26 cellular contexts compared by ENCODE assay signal in genomic region chr6:38177885-38178583, GRCh38.
DNase-seq lines count a peak whose midpoint lies in the region; ATAC-seq and TF ChIP-seq lines count a peak whose summit lies in the region.
"Had no signal": no experiment of that assay in that cellular context is flagged by ENCODE, and none has a peak within 500 bp of the region (broad histone marks: within the 10 kb centered on the region; RNA-seq: fewer than 3 reads in every experiment).

No MANE protein-coding gene starts in this region.

- H2AK9ac ChIP-seq in IMR-90 (replicated peaks; ENCODE audit: low read depth, low read length, poor library complexity) = peak overlapping the region; percentile 46

- H3K4me2 ChIP-seq in IMR-90 (ENCODE audit: low read depth, low read length) = no peak overlapping the region

- H3K79me1 ChIP-seq in IMR-90 (ENCODE audit: low read depth in 1 of 2, low read length in 2 of 2) = no peaks in the 10 kb centered on the region; a peak in 2 of 4 replicates

- H4K20me1 ChIP-seq in IMR-90 (ENCODE audit: insufficient read depth, low read length) = no peaks in the 10 kb centered on the region; the same call in none of the 2 replicates

- POLR2A ChIA-PET in activated CD8-positive, alpha-beta T cell treated with anti-CD3 and anti-CD28 coated beads, Interleukin-2, amount 10 ng/mL, durations not matched to agents 7 days and 5 days (lab: Charles Lee) = no interaction called here
- POLR2A ChIA-PET in activated CD8-positive, alpha-beta T cell treated with anti-CD3 and anti-CD28 coated beads for 36 hours (lab: Charles Lee) = interaction anchor here (1.1 kb wide), 1 partner anchor 34 kb away, joined by 3 read pairs; no protein-coding TSS in a partner anchor
- POLR2A ChIA-PET in IMR-90 (lab: Charles Lee; ENCODE audit: unreplicated experiment) = no interaction called here

- no peaks in the 10 kb centered on the region for H3K4me1 ChIP-seq in IMR-90 (ENCODE audit: control insufficient read depth, insufficient read depth, low read length)
- no peaks in the 10 kb centered on the region for H3K4me1 ChIP-seq in sigmoid colon
- H3K4me1 ChIP-seq: esophagus muscularis mucosa, lower lobe of right lung had no signal

- H2BK15ac ChIP-seq in IMR-90 (ENCODE audit: low read depth, low read length) = no peak overlapping the region

- no peak overlapping the region for H2BK20ac ChIP-seq in IMR-90 (ENCODE audit: low read depth, low read length)

- H4K5ac ChIP-seq in IMR-90 (ENCODE audit: low read depth, low read length) = no peak overlapping the region

- no peak overlapping the region for H3K18ac ChIP-seq in IMR-90 (ENCODE audit: low read depth, low read length)

- no peak overlapping the region for H3K4me3 Mint-ChIP-seq in activated CD8-positive, alpha-beta T cell treated with anti-CD3 and anti-CD28 coated beads, Interleukin-2, amount 10 ng/mL, durations not matched to agents 7 days and 5 days
- no peak overlapping the region for H3K4me3 Mint-ChIP-seq in activated CD8-positive, alpha-beta T cell treated with anti-CD3 and anti-CD28 coated beads for 36 hours
- H3K4me3 Mint-ChIP-seq: activated T-cell treated with anti-CD3 and anti-CD28 coated beads, Interleukin-2, amount 50 U/mL, for 4 hours; B cell; stimulated activated naive CD8-positive, alpha-beta T cell treated with anti-CD3 and anti-CD28 coated beads, Interleukin-15, amount 100 ng/mL, for 72 hours; T-helper 1 cell treated with Interleukin-12 subunit alpha and Interleukin-12 subunit beta and Interleukin-4 antibody, amounts not matched to agents 30 μg/mL and 1 μg/mL, for 36 hours had no signal

- H3K14ac ChIP-seq in IMR-90 (replicated peaks; ENCODE audit: low read depth, low read length) = no peak overlapping the region

- TF ChIP-seq RAD21 in IMR-90 (IDR thresholded peaks at IDR 0.05; ENCODE audit: low read length) = no peak

- WGBS in IMR-90 (ENCODE audit: extremely low coverage in 2 of 2, insufficient read length in 1 of 2), 2 experiments = 98% methylated on average over 10 of the region's 14 CpGs; no CpG with 5 or more reads in 1 of the 2 experiments
- whole genome bisulfite sequencing in sigmoid colon, 2 donors = 81 to 90% methylated on average over 14 of the region's 14 CpGs

- no peak overlapping the region for H3K4ac ChIP-seq in IMR-90 (ENCODE audit: low read depth, low read length)

- no peak for TF ChIP-seq POLR2A in IMR-90 (IDR thresholded peaks at IDR 0.05; ENCODE audit: low read depth, low read length)
- TF ChIP-seq POLR2A in sigmoid colon (IDR thresholded peaks at IDR 0.05) = no peak

- H3K27ac Mint-ChIP-seq in activated CD8-positive, alpha-beta T cell treated with anti-CD3 and anti-CD28 coated beads, Interleukin-2, amount 10 ng/mL, durations not matched to agents 7 days and 5 days = peak overlapping the region; percentile 20
- no peak overlapping the region for H3K27ac Mint-ChIP-seq in activated CD8-positive, alpha-beta T cell treated with anti-CD3 and anti-CD28 coated beads for 36 hours
- H3K27ac Mint-ChIP-seq: B cell; T-helper 1 cell treated with Interleukin-12 subunit alpha and Interleukin-12 subunit beta and Interleukin-4 antibody, amounts not matched to agents 30 μg/mL and 1 μg/mL, for 36 hours had no signal

- no peak overlapping the region for H2BK120ac ChIP-seq in IMR-90 (ENCODE audit: low read depth, low read length)

- BruUV-seq in IMR-90 (replicated peaks; lab: Mats Ljungman, UMichigan) = no TSS peak

- in situ Hi-C loops in IMR-90 (cut with MboI; ENCODE audit: low sequenced_read_pairs) = no loop called here

- H3K4me3 ChIP-seq in IMR-90 (ENCODE audit: insufficient read depth, low read depth, low read length) = no peak overlapping the region
- no peak overlapping the region for H3K4me3 ChIP-seq in sigmoid colon
- no peak overlapping the region for H3K4me3 ChIP-seq in coronary artery
- H3K4me3 ChIP-seq: esophagus muscularis mucosa, gastrocnemius medialis, lower lobe of right lung had no signal

- DNase-seq in activated CD8-positive, alpha-beta T cell treated with anti-CD3 and anti-CD28 coated beads, Interleukin-2, amount 10 ng/mL, durations not matched to agents 7 days and 5 days = no peak
- no peak for DNase-seq in activated CD8-positive, alpha-beta T cell treated with anti-CD3 and anti-CD28 coated beads for 36 hours
- no peak for DNase-seq in IMR-90
- peak; percentile 50 for DNase-seq in islet precursor cell
- DNase-seq in sigmoid colon = peak; percentile 28
- no peak for DNase-seq in coronary artery (ENCODE audit: low spot score)
- no peak for DNase-seq in UCSD-AML1 (lab: John Stamatoyannopoulos, UW; ENCODE audit: unreplicated experiment)
- DNase-seq in NCI-H345 (lab: John Stamatoyannopoulos, UW) = no peak
- DNase-seq: activated CD4-positive, alpha-beta T cell treated with anti-CD3 and anti-CD28 coated beads, Interleukin-2, amount 50 U/mL, for 48 hours; activated T-cell treated with anti-CD3 and anti-CD28 coated beads, Interleukin-2, amount 50 U/mL, for 4 hours; effector CD8-positive, alpha-beta T cell; gastrocnemius medialis; GOT3; hypothalamus; KBM-7; lower lobe of right lung; NCI-H2171 treated with DMSO at 0.1 percent for 48 hours; stimulated activated CD4-positive, alpha-beta T cell treated with anti-CD3 and anti-CD28 coated beads, Interleukin-12 subunit alpha, Interleukin-12 subunit beta, amount 100 ng/mL, for 4 hours; stimulated activated CD4-positive, alpha-beta T cell treated with anti-CD3 and anti-CD28 coated beads, Interleukin-4, amount 100 ng/mL, for 4 hours; stimulated activated naive CD8-positive, alpha-beta T cell treated with anti-CD3 and anti-CD28 coated beads, Interleukin-15, amount 100 ng/mL, for 72 hours; trophoblast cell had no signal

- H3K36me3 Mint-ChIP-seq in activated CD8-positive, alpha-beta T cell treated with anti-CD3 and anti-CD28 coated beads, Interleukin-2, amount 10 ng/mL, durations not matched to agents 7 days and 5 days (ENCODE audit: low read depth) = no peaks in the 10 kb centered on the region
- no peaks in the 10 kb centered on the region for H3K36me3 Mint-ChIP-seq in activated CD8-positive, alpha-beta T cell treated with anti-CD3 and anti-CD28 coated beads for 36 hours (ENCODE audit: low read depth)
- H3K36me3 Mint-ChIP-seq: activated naive CD4-positive, alpha-beta T cell treated with anti-CD3 and anti-CD28 coated beads, Interleukin-2, amount 50 U/mL, for 72 hours had no signal

- H3K36me3 ChIP-seq in IMR-90 (ENCODE audit: control insufficient read depth, insufficient read depth, low read length) (peaks cover 2% of the 10 kb centered on the region; the same call in 1 of the 2 replicates), sigmoid colon (no peaks in the 10 kb centered on the region)
- H3K36me3 ChIP-seq: gastrocnemius medialis had no signal

- H3K9me3 ChIP-seq in IMR-90 (ENCODE audit: control insufficient read depth, insufficient read depth, low read length) = no peaks in the 10 kb centered on the region
- no peaks in the 10 kb centered on the region for H3K9me3 ChIP-seq in sigmoid colon
- H3K9me3 ChIP-seq: esophagus muscularis mucosa, gastrocnemius medialis, lower lobe of right lung had no signal

- peaks cover 3% of the 10 kb centered on the region; the same call in 1 of the 2 replicates for H3K9me1 ChIP-seq in IMR-90 (ENCODE audit: insufficient read depth, low read length)

- H3K27me3 ChIP-seq in IMR-90 (ENCODE audit: control insufficient read depth, insufficient read depth, low read length) (no peaks in the 10 kb centered on the region), sigmoid colon (no peaks in the 10 kb centered on the region)
- H3K27me3 ChIP-seq: esophagus muscularis mucosa, gastrocnemius medialis had no signal

- H3K23ac ChIP-seq in IMR-90 (ENCODE audit: low read depth, low read length) = no peak overlapping the region

- dilution Hi-C loops in IMR-90 (cut with HindIII; ENCODE audit: low sequenced_read_pairs, unreplicated experiment) = no loop called here

- no peak for TF ChIP-seq EP300 in sigmoid colon (IDR thresholded peaks at IDR 0.05)

- no peaks in the 10 kb centered on the region for H3K9me3 Mint-ChIP-seq in activated CD8-positive, alpha-beta T cell treated with anti-CD3 and anti-CD28 coated beads, Interleukin-2, amount 10 ng/mL, durations not matched to agents 7 days and 5 days (ENCODE audit: insufficient read depth)
- H3K9me3 Mint-ChIP-seq in activated CD8-positive, alpha-beta T cell treated with anti-CD3 and anti-CD28 coated beads for 36 hours = no peaks in the 10 kb centered on the region
- H3K9me3 Mint-ChIP-seq: activated naive CD4-positive, alpha-beta T cell treated with anti-CD3 and anti-CD28 coated beads, Interleukin-2, amount 50 U/mL, for 72 hours; activated T-cell treated with anti-CD3 and anti-CD28 coated beads, Interleukin-2, amount 50 U/mL, for 4 hours; stimulated activated naive CD8-positive, alpha-beta T cell treated with anti-CD3 and anti-CD28 coated beads, Interleukin-15, amount 100 ng/mL, for 72 hours; T-helper 1 cell treated with Interleukin-12 subunit alpha and Interleukin-12 subunit beta and Interleukin-4 antibody, amounts not matched to agents 30 μg/mL and 1 μg/mL, for 36 hours had no signal

- no peak overlapping the region for H3K56ac ChIP-seq in IMR-90 (ENCODE audit: extremely low read depth, insufficient read depth, low read length)

- H2AK5ac ChIP-seq in IMR-90 (ENCODE audit: low read depth, low read length) = no peak overlapping the region

- ATAC-seq in activated CD8-positive, alpha-beta T cell treated with anti-CD3 and anti-CD28 coated beads, Interleukin-2, amount 10 ng/mL, durations not matched to agents 7 days and 5 days = no peak
- no peak for ATAC-seq in activated CD8-positive, alpha-beta T cell treated with anti-CD3 and anti-CD28 coated beads for 36 hours
- no peak for ATAC-seq in IMR-90 (ENCODE audit: low read depth)
- ATAC-seq: activated naive CD4-positive, alpha-beta T cell treated with anti-CD3 and anti-CD28 coated beads, Interleukin-2, amount 50 U/mL, for 72 hours; activated T-cell treated with anti-CD3 and anti-CD28 coated beads, Interleukin-2, amount 50 U/mL, for 4 hours; gastrocnemius medialis; lower lobe of right lung; stimulated activated naive CD8-positive, alpha-beta T cell treated with anti-CD3 and anti-CD28 coated beads, Interleukin-15, amount 100 ng/mL, for 72 hours had no signal

- H4K8ac ChIP-seq in IMR-90 (ENCODE audit: low read depth in 2 of 2, low read length in 2 of 2) = no peak overlapping the region

- no peak overlapping the region for H2AFZ ChIP-seq in IMR-90 (replicated peaks; ENCODE audit: low read length, poor library complexity)

- CTCF ChIA-PET in activated CD8-positive, alpha-beta T cell treated with anti-CD3 and anti-CD28 coated beads, Interleukin-2, amount 10 ng/mL, durations not matched to agents 7 days and 5 days (lab: Charles Lee) = no interaction called here
- CTCF ChIA-PET in activated CD8-positive, alpha-beta T cell treated with anti-CD3 and anti-CD28 coated beads for 36 hours (lab: Charles Lee) = no interaction called here
- CTCF ChIA-PET in IMR-90 (lab: Yijun Ruan, JAX) = no interaction called here

- no peak for TF ChIP-seq CTCF in activated CD8-positive, alpha-beta T cell treated with anti-CD3 and anti-CD28 coated beads for 36 hours (IDR thresholded peaks at IDR 0.05)
- no peak for TF ChIP-seq CTCF in IMR-90 (conservative IDR thresholded peaks at IDR 0.05; ENCODE audit: low read depth, low read length)
- no peak for TF ChIP-seq CTCF in sigmoid colon (IDR thresholded peaks at IDR 0.05)
- TF ChIP-seq CTCF in coronary artery (IDR thresholded peaks at IDR 0.05) = no peak

- no peak overlapping the region for H4K91ac ChIP-seq in IMR-90 (ENCODE audit: insufficient read depth, low read depth, low read length)

- H3K27ac ChIP-seq in IMR-90 (ENCODE audit: insufficient read depth, low read length) (no peak overlapping the region), sigmoid colon (no peak overlapping the region), coronary artery (no peak overlapping the region)
- H3K27ac ChIP-seq: esophagus muscularis mucosa, gastrocnemius medialis, lower lobe of right lung, VCaP had no signal

- intact Hi-C loops in activated CD8-positive, alpha-beta T cell treated with anti-CD3 and anti-CD28 coated beads for 36 hours (cut with micrococcal nuclease) = no loop called here
- intact Hi-C loops in IMR-90 (cut with micrococcal nuclease) (no loop called here), sigmoid colon (cut with DNase I) (no loop called here)

- no peak overlapping the region for H3K9ac ChIP-seq in IMR-90 (ENCODE audit: low read depth, low read length)

- H3K27me3 Mint-ChIP-seq in activated CD8-positive, alpha-beta T cell treated with anti-CD3 and anti-CD28 coated beads, Interleukin-2, amount 10 ng/mL, durations not matched to agents 7 days and 5 days (ENCODE audit: low read depth) = no peaks in the 10 kb centered on the region
- H3K27me3 Mint-ChIP-seq in activated CD8-positive, alpha-beta T cell treated with anti-CD3 and anti-CD28 coated beads for 36 hours = no peaks in the 10 kb centered on the region
- H3K27me3 Mint-ChIP-seq: B cell; stimulated activated naive CD8-positive, alpha-beta T cell treated with anti-CD3 and anti-CD28 coated beads, Interleukin-15, amount 100 ng/mL, for 72 hours had no signal

- peaks cover 5% of the 10 kb centered on the region for H3K4me1 Mint-ChIP-seq in activated CD8-positive, alpha-beta T cell treated with anti-CD3 and anti-CD28 coated beads, Interleukin-2, amount 10 ng/mL, durations not matched to agents 7 days and 5 days (ENCODE audit: low read depth)
- H3K4me1 Mint-ChIP-seq in activated CD8-positive, alpha-beta T cell treated with anti-CD3 and anti-CD28 coated beads for 36 hours (ENCODE audit: low read depth) = no peaks in the 10 kb centered on the region
- H3K4me1 Mint-ChIP-seq: B cell had no signal

- H2BK5ac ChIP-seq in IMR-90 (ENCODE audit: low read depth, low read length, poor library complexity, severe bottlenecking) = no peak overlapping the region

Comparison
In these comparisons a context has a peak if more than half of its experiments do, and no peak if none do; other contexts are left out.
1. DNase-seq: peak in islet precursor cell (single experiment) and sigmoid colon (single experiment); none in activated CD8-positive, alpha-beta T cell treated with anti-CD3 and anti-CD28 coated beads, Interleukin-2, amount 10 ng/mL, durations not matched to agents 7 days and 5 days (single experiment), activated CD8-positive, alpha-beta T cell treated with anti-CD3 and anti-CD28 coated beads for 36 hours (single experiment), IMR-90 (single experiment), coronary artery (single experiment), UCSD-AML1 (single experiment) and NCI-H345 (single experiment).